ENCODE assay signal across 15 cellular contexts in genomic region chr17:58002558-58002957, GRCh38. TPM values are rescaled to one million over a fixed set of nuclear protein-coding genes. Genes with fewer than 3 reads are reported as not detected.
DNase-seq lines count a peak whose midpoint lies in the region; ATAC-seq and TF ChIP-seq lines count a peak whose summit lies in the region.
"Had no signal": no experiment of that assay in that cellular context is flagged by ENCODE, and none has a peak within 500 bp of the region (broad histone marks: within the 10 kb centered on the region; RNA-seq: fewer than 3 reads in every experiment).

No MANE protein-coding gene starts in this region.

- H3K79me2 ChIP-seq in osteoblast (ENCODE audit: insufficient read depth, low read length): peaks cover 54% of the 10 kb centered on the region

- H3K36me3 Mint-ChIP-seq in activated T-cell treated with anti-CD3 and anti-CD28 coated beads, Interleukin-2, amount 50 U/mL, for 4 hours (ENCODE audit: insufficient read depth): peaks cover 48% of the 10 kb centered on the region
- H3K36me3 Mint-ChIP-seq in activated naive CD8-positive, alpha-beta T cell treated with anti-CD3 and anti-CD28 coated beads, Interleukin-2, amount 50 U/mL, for 24 hours (ENCODE audit: low read depth): peaks cover 91% of the 10 kb centered on the region

- peaks cover 62% of the 10 kb centered on the region for H3K4me1 Mint-ChIP-seq in activated T-cell treated with anti-CD3 and anti-CD28 coated beads, Interleukin-2, amount 50 U/mL, for 4 hours (ENCODE audit: low read depth)
- peaks cover 84% of the 10 kb centered on the region for H3K4me1 Mint-ChIP-seq in activated naive CD8-positive, alpha-beta T cell treated with anti-CD3 and anti-CD28 coated beads, Interleukin-2, amount 50 U/mL, for 24 hours

- H3K27me3 Mint-ChIP-seq in activated T-cell treated with anti-CD3 and anti-CD28 coated beads, Interleukin-2, amount 50 U/mL, for 4 hours (ENCODE audit: low read depth): no peaks in the 10 kb centered on the region
- peaks cover 4% of the 10 kb centered on the region for H3K27me3 Mint-ChIP-seq in activated naive CD8-positive, alpha-beta T cell treated with anti-CD3 and anti-CD28 coated beads, Interleukin-2, amount 50 U/mL, for 24 hours

- H3K4me3 ChIP-seq in osteoblast (ENCODE audit: insufficient read depth, low read length): no peak overlapping the region
- H3K4me3 ChIP-seq in dorsolateral prefrontal cortex: peak overlapping the region in 1 of 59 donors; percentile 9
- H3K4me3 ChIP-seq: Peyer's patch had no signal

- H3K27me3 ChIP-seq in osteoblast (ENCODE audit: insufficient read depth, low read length) (no peaks in the 10 kb centered on the region), dorsolateral prefrontal cortex (no peaks in the 10 kb centered on the region)
- H3K27me3 ChIP-seq: Peyer's patch had no signal

- H3K27ac ChIP-seq in osteoblast (ENCODE audit: low read depth, low read length) (no peak overlapping the region), dorsolateral prefrontal cortex (no peak overlapping the region)
- H3K27ac ChIP-seq: parathyroid adenoma, Peyer's patch had no signal

- H3K4me3 Mint-ChIP-seq in activated T-cell treated with anti-CD3 and anti-CD28 coated beads, Interleukin-2, amount 50 U/mL, for 4 hours: peak overlapping the region; percentile 99
- peak overlapping the region; percentile 88 for H3K4me3 Mint-ChIP-seq in activated naive CD8-positive, alpha-beta T cell treated with anti-CD3 and anti-CD28 coated beads, Interleukin-2, amount 50 U/mL, for 24 hours

- H3K4me2 ChIP-seq in osteoblast (ENCODE audit: insufficient read depth, low read length): peak overlapping the region; percentile 2

- no peak for TF ChIP-seq CTCF in osteoblast (IDR thresholded peaks at IDR 0.05; ENCODE audit: extremely low read depth, low read depth, low read length)
- no peak for TF ChIP-seq CTCF in dorsolateral prefrontal cortex (IDR thresholded peaks at IDR 0.05 in 54 of 56, conservative IDR thresholded peaks at IDR 0.05 in 2 of 56; ENCODE audit: low read depth in 1 of 56, partially characterized antibody in 56 of 56)

- no peak for DNase-seq in activated T-cell treated with anti-CD3 and anti-CD28 coated beads, Interleukin-2, amount 50 U/mL, for 4 hours
- DNase-seq in activated T-cell treated with anti-CD3 and anti-CD28 coated beads for 4 hours (no peak), NAMALWA (ENCODE audit: low spot score) (peak; percentile 27), osteoblast (ENCODE audit: insufficient read length, low spot score, missing footprints) (no peak), SHP77 treated with DMSO at 0.1 percent for 48 hours (lab: John Stamatoyannopoulos, UW) (no peak), dorsolateral prefrontal cortex (no peak), NCI-H2171 treated with DMSO at 0.1 percent for 48 hours (lab: John Stamatoyannopoulos, UW) (no peak)
- DNase-seq in activated naive CD8-positive, alpha-beta T cell treated with anti-CD3 and anti-CD28 coated beads, Interleukin-2, amount 50 U/mL, for 24 hours: no peak
- DNase-seq: activated CD8-positive, alpha-beta memory T cell treated with anti-CD3 and anti-CD28 coated beads for 24 hours; amygdala; dermis blood vessel endothelial cell; DMS153; NCI-H1417; Peyer's patch had no signal

- peaks cover 40% of the 10 kb centered on the region for H3K4me1 ChIP-seq in osteoblast (ENCODE audit: insufficient read depth, low read length)

- no peaks in the 10 kb centered on the region for H3K9me3 ChIP-seq in osteoblast (ENCODE audit: low read depth, low read length)
- H3K9me3 ChIP-seq: Peyer's patch had no signal

- H3K36me3 ChIP-seq in osteoblast (ENCODE audit: insufficient read depth, low read length): peaks cover 78% of the 10 kb centered on the region

- no peak overlapping the region for H2AFZ ChIP-seq in osteoblast (ENCODE audit: low read length)
- H2AFZ ChIP-seq: parathyroid adenoma had no signal

- peaks cover 58% of the 10 kb centered on the region for H4K20me1 ChIP-seq in osteoblast (ENCODE audit: insufficient read depth, low read length)

- H3K9me3 Mint-ChIP-seq in activated T-cell treated with anti-CD3 and anti-CD28 coated beads, Interleukin-2, amount 50 U/mL, for 4 hours: no peaks in the 10 kb centered on the region
- H3K9me3 Mint-ChIP-seq in activated naive CD8-positive, alpha-beta T cell treated with anti-CD3 and anti-CD28 coated beads, Interleukin-2, amount 50 U/mL, for 24 hours: no peaks in the 10 kb centered on the region

- peak overlapping the region; percentile 52 for H3K27ac Mint-ChIP-seq in activated naive CD8-positive, alpha-beta T cell treated with anti-CD3 and anti-CD28 coated beads, Interleukin-2, amount 50 U/mL, for 24 hours

- intact Hi-C loops in dorsolateral prefrontal cortex (cut with DNase I): loop anchor here (10.0 kb wide), 1 partner anchor 212 kb away; the partner anchor contains the start of gene MKS1 (in 2 of the 2)

- ATAC-seq in activated T-cell treated with anti-CD3 and anti-CD28 coated beads, Interleukin-2, amount 50 U/mL, for 4 hours: no peak
- no peak for ATAC-seq in activated naive CD8-positive, alpha-beta T cell treated with anti-CD3 and anti-CD28 coated beads, Interleukin-2, amount 50 U/mL, for 24 hours

RNA-seq across cellular contexts. Expression of gene SRSF1, which starts 4.5 kb away (rescaled TPM):
- 100 to 1,000 TPM; 588 to 666 (median 647) TPM for total RNA-seq in activated T-cell treated with anti-CD3 and anti-CD28 coated beads, Interleukin-2, amount 50 U/mL, for 4 hours
- total RNA-seq in osteoblast: 214 and 247 TPM in 2 replicates
- 100 to 1,000 TPM; 111 to 191 (median 137) TPM for total RNA-seq in dorsolateral prefrontal cortex

RNA-seq across cellular contexts. Expression of gene VEZF1, which starts 14.5 kb away (rescaled TPM):
- total RNA-seq in activated T-cell treated with anti-CD3 and anti-CD28 coated beads, Interleukin-2, amount 50 U/mL, for 4 hours: 10 to 100 TPM; 23.8 to 25.1 (median 24.1) TPM
- 51.9 and 58.6 TPM in 2 replicates for total RNA-seq in osteoblast
- 100 to 1,000 TPM in 1 of 120 experiments, 10 to 100 TPM in 119; 29.6 to 117 (median 50.6) TPM for total RNA-seq in dorsolateral prefrontal cortex

RNA-seq across cellular contexts. Expression of gene CUEDC1, which starts 47.3 kb away (rescaled TPM):
- total RNA-seq in activated T-cell treated with anti-CD3 and anti-CD28 coated beads, Interleukin-2, amount 50 U/mL, for 4 hours: under 1 TPM; 0.41 to 0.63 (median 0.58) TPM
- total RNA-seq in osteoblast (21.0 and 22.4 TPM in 2 replicates), dorsolateral prefrontal cortex (100 to 1,000 TPM in 1 of 120 experiments, 10 to 100 TPM in 119; 17.3 to 105 (median 33.6) TPM)

Comparison
In these comparisons a context has a peak if more than half of its experiments do, and no peak if none do; other contexts are left out.
1. RNA of gene CUEDC1, which starts 47.3 kb away (total RNA-seq): 17.3 to 105 TPM in dorsolateral prefrontal cortex and 21.0 to 22.4 TPM in osteoblast; 0.41 to 0.63 TPM in activated T-cell treated with anti-CD3 and anti-CD28 coated beads, Interleukin-2, amount 50 U/mL, for 4 hours; every median in the first group is over 10 times any median in the second.